ENCODE assay signal across 5 cellular contexts in genomic region chr19:34281444-34281843, GRCh38. TPM values are rescaled to one million over a fixed set of nuclear protein-coding genes. Genes with fewer than 3 reads are reported as not detected.
DNase-seq lines count a peak whose midpoint lies in the region; ATAC-seq, FAIRE-seq and TF ChIP-seq lines count a peak whose summit lies in the region.
"Not testable (repeated sequence)": the region's sequence is repeated elsewhere in the genome, so short reads cannot be mapped to it uniquely, and the experiment has no call there.

No MANE protein-coding gene starts in this region.

- CTCF ChIA-PET in WTC11 (lab: Charles Lee); K562 (lab: Yijun Ruan, JAX; ENCODE audit: low intra/inter-chr PET ratio): not testable (repeated sequence)

- H3K27me3 ChIP-seq in Karpas-422 (ENCODE audit: low read length); K562 (ENCODE audit: control insufficient read depth in 2 of 2, insufficient read depth in 2 of 2, low read length in 2 of 2): not testable (repeated sequence)

- H3K9me3 Mint-ChIP-seq in WTC11, memory B cell: not testable (repeated sequence)

- H3K4me3 Mint-ChIP-seq in WTC11, memory B cell: not testable (repeated sequence)

- H3K4me1 ChIP-seq in Karpas-422 (ENCODE audit: low read length): peaks cover 17% of the 10 kb centered on the region
- H3K4me1 ChIP-seq in K562 (replicated peaks in 1 of 2; ENCODE audit: control insufficient read depth in 2 of 2, insufficient read depth in 2 of 2, low read length in 2 of 2): not testable (repeated sequence)

- not testable (repeated sequence) for TF ChIP-seq POLR2A in K562 (conservative IDR thresholded peaks at IDR 0.05)

- 81% methylated on average over 2 of the region's 2 CpGs for WGBS in K562 (ENCODE audit: insufficient coverage, low coverage, missing lambda C conversion rate)

- not testable (repeated sequence) for FAIRE-seq in K562 (lab: Jason Lieb, UNC)

- in situ Hi-C loops in K562 (cut with MboI): not testable (repeated sequence)

- H3K27ac ChIP-seq in Karpas-422 (ENCODE audit: low read length); K562 (ENCODE audit: extremely low read depth, low read depth, low read length): not testable (repeated sequence)

- TF ChIP-seq EP300 in K562 (IDR thresholded peaks at IDR 0.05; ENCODE audit: low read length): not testable (repeated sequence)

- not testable (repeated sequence) for H3K9ac ChIP-seq in Karpas-422 (ENCODE audit: low read length); K562 (ENCODE audit: insufficient read depth in 1 of 2, low read depth in 2 of 2, low read length in 2 of 2)

- BruUV-seq in K562 (replicated peaks; lab: Mats Ljungman, UMichigan): not testable (repeated sequence)

- H3K36me3 ChIP-seq in Karpas-422 (ENCODE audit: insufficient read depth, low read length); K562 (ENCODE audit: control insufficient read depth, insufficient read depth, low read length): not testable (repeated sequence)

- not testable (repeated sequence) for TF ChIP-seq CTCF in WTC11 (IDR thresholded peaks at IDR 0.05); K562 (IDR thresholded peaks at IDR 0.05 in 2 of 3, conservative IDR thresholded peaks at IDR 0.05 in 1 of 3; ENCODE audit: insufficient read depth in 2 of 3, low read depth in 1 of 3, low read length in 3 of 3)

- not testable (repeated sequence) for H3K9me2 ChIP-seq in Karpas-422 (replicated peaks; ENCODE audit: insufficient read depth, low read length)

- intact Hi-C loops in K562 (cut with micrococcal nuclease): not testable (repeated sequence)

- not testable (repeated sequence) for H3K27me3 Mint-ChIP-seq in WTC11 (ENCODE audit: low read depth); memory B cell

- H3K4me3 ChIP-seq in Karpas-422 (ENCODE audit: low read length); K562: not testable (repeated sequence)

- H3K4me2 ChIP-seq in Karpas-422 (ENCODE audit: low read depth, low read length, poor library complexity, severe bottlenecking); K562 (ENCODE audit: insufficient read depth, low read length): not testable (repeated sequence)

- not testable (repeated sequence) for H4K20me1 ChIP-seq in Karpas-422 (ENCODE audit: insufficient read depth, low read depth, low read length)
- H4K20me1 ChIP-seq in K562 (replicated peaks; ENCODE audit: control insufficient read depth, insufficient read depth, low read length): peaks cover 12% of the 10 kb centered on the region; the same call in 1 of the 2 replicates

- not testable (repeated sequence) for H3K4me1 Mint-ChIP-seq in WTC11
- H3K4me1 Mint-ChIP-seq in memory B cell: peaks cover 23% of the 10 kb centered on the region

- ATAC-seq in WTC11; K562; left lobe of liver; memory B cell (ENCODE audit: low read depth): not testable (repeated sequence)

- not testable (repeated sequence) for H3K36me3 Mint-ChIP-seq in WTC11, memory B cell

- H3K27ac Mint-ChIP-seq in WTC11: not testable (repeated sequence)
- peak overlapping the region; percentile 68 for H3K27ac Mint-ChIP-seq in memory B cell

- TF ChIP-seq RAD21 in K562 (CRISPR knock-in tag; conservative IDR thresholded peaks at IDR 0.05 in 1 of 2, IDR thresholded peaks at IDR 0.05 in 1 of 2): not testable (repeated sequence)

- DNase-seq in Karpas-422 (peak; percentile 27), left lobe of liver (ENCODE audit: low spot score) (peak; percentile 6)
- not testable (repeated sequence) for DNase-seq in WTC11 (ENCODE audit: low spot score); K562 (ENCODE audit: extremely low read depth in 1 of 4, low spot score in 3 of 4); memory B cell (ENCODE audit: low spot score in 2 of 2)

- H2AFZ ChIP-seq in Karpas-422 (ENCODE audit: low read length); K562 (ENCODE audit: low read depth, low read length): not testable (repeated sequence)

- not testable (repeated sequence) for H3K9me1 ChIP-seq in K562 (ENCODE audit: control insufficient read depth, insufficient read depth, low read length)

- POLR2A ChIA-PET in WTC11 (lab: Charles Lee): not testable (repeated sequence)
- POLR2A ChIA-PET in K562 (lab: Yijun Ruan, JAX): interaction anchor here (1.6 kb wide), 1 partner anchor 12 kb away, joined by 4 read pairs; no protein-coding TSS in a partner anchor

- H3K9me3 ChIP-seq in Karpas-422 (ENCODE audit: low read length); K562 (replicated peaks; ENCODE audit: control insufficient read depth, insufficient read depth, low read depth, low read length): not testable (repeated sequence)

- H3K79me2 ChIP-seq in Karpas-422 (ENCODE audit: low read length): peaks cover 81% of the 10 kb centered on the region
- not testable (repeated sequence) for H3K79me2 ChIP-seq in K562 (ENCODE audit: control insufficient read depth, insufficient read depth, low read length)

TF ChIP-seq in WTC11, 78 proteins besides CTCF, POLR2A, EP300 and RAD21:
- TF ChIP-seq ZNF121 (CRISPR knock-in tag; IDR thresholded peaks at IDR 0.05): peak; percentile 60; the same call in 1 of the 2 replicates
TF ChIP-seq in WTC11: peak in this region for 1; not testable (repeated sequence) for 77.

TF ChIP-seq in K562, 482 proteins besides CTCF, POLR2A, EP300 and RAD21:
- peak; percentile 43 for TF ChIP-seq ZNF121 (CRISPR knock-in tag; conservative IDR thresholded peaks at IDR 0.05)

RNA-seq across cellular contexts. Expression of gene GARRE1, which starts 27.1 kb away (rescaled TPM):
- total RNA-seq in Karpas-422 (2014; rRNA removed; shearing (Covaris generic); ENCODE audit: low replicate concordance): 22.1 and 22.8 TPM in 2 replicates
- total RNA-seq in WTC11 (2021) (16.7 to 20.8 TPM (median 19.8 TPM) in 3 replicates), K562 (2014; rRNA removed) (7.4 and 8.0 TPM in 2 replicates), K562 (2014; rRNA removed; fragmentation: Illumina TruSeq; extraction: Trizol) (8.2 and 9.3 TPM in 2 replicates), K562 (2015; rRNA removed; fragmentation: Illumina TruSeq; extraction: Trizol) (5.4 and 6.0 TPM in 2 replicates), K562 (2021) (11.2 and 12.8 TPM in 2 replicates), left lobe of liver (9.2 TPM)
- total RNA-seq in K562 (2011; cell fraction: chromatin; rRNA removed; ENCODE audit: low replicate concordance): 22.1 and 52.0 TPM in 2 replicates
- total RNA-seq in K562 (2011; cell fraction: nucleolus; rRNA removed): 15.7 and 16.2 TPM in 2 replicates
- 17.7 and 19.2 TPM in 2 replicates for total RNA-seq in K562 (2011; cell fraction: nucleoplasm; rRNA removed)
- polyA plus RNA-seq in K562 (2011; rRNA removed) (10.0 and 10.9 TPM in 2 replicates), K562 (2014; fragmentation: Illumina TruSeq; extraction: Trizol) (7.5 and 8.4 TPM in 2 replicates), K562 (2014; fragmentation: Nextera tagmentation; extraction: Ambion mirVana) (1 to 10 TPM; 1.6 to 4.1 TPM), K562 (2014; rRNA removed) (7.5 and 7.7 TPM in 2 replicates)
- polyA plus RNA-seq in K562 (2011; cell fraction: cytosol; rRNA removed): 12.0 and 12.4 TPM in 2 replicates
- 10.6 and 15.7 TPM in 2 replicates for polyA plus RNA-seq in K562 (2011; cell fraction: nucleus; rRNA removed)
- 8.0 and 12.3 TPM in 2 replicates for polyA plus RNA-seq in K562 (2012)
- polyA minus RNA-seq in K562 (2011; rRNA and poly(A)+ RNA removed): 10.5 and 11.8 TPM in 2 replicates
- polyA minus RNA-seq in K562 (2011; cell fraction: cytosol; rRNA and poly(A)+ RNA removed): 7.3 and 8.7 TPM in 2 replicates
- 8.9 and 11.8 TPM in 2 replicates for polyA minus RNA-seq in K562 (2011; cell fraction: nucleus; rRNA and poly(A)+ RNA removed)
